ENCODE assay signal across 12 cellular contexts in genomic region chr3:51375571-51375970, GRCh38. TPM values are rescaled to one million over a fixed set of nuclear protein-coding genes. Genes with fewer than 3 reads are reported as not detected.
DNase-seq lines count a peak whose midpoint lies in the region; TF ChIP-seq lines count a peak whose summit lies in the region.
"Had no signal": no experiment of that assay in that cellular context is flagged by ENCODE, and none has a peak within 500 bp of the region (broad histone marks: within the 10 kb centered on the region; RNA-seq: fewer than 3 reads in every experiment).

No MANE protein-coding gene starts in this region.

- TF ChIP-seq CTCF in neural crest cell (conservative IDR thresholded peaks at IDR 0.05) (no peak), Calu3 (IDR thresholded peaks at IDR 0.05; ENCODE audit: unreplicated experiment) (no peak)

- intact Hi-C loops in Calu3 (cut with micrococcal nuclease; ENCODE audit: unreplicated experiment) = no loop called here

- H3K27me3 Mint-ChIP-seq in neural crest cell (ENCODE audit: low read depth) = no peaks in the 10 kb centered on the region
- peaks cover 79% of the 10 kb centered on the region for H3K27me3 Mint-ChIP-seq in Calu3 (ENCODE audit: unreplicated experiment)

- H3K9me3 Mint-ChIP-seq in neural crest cell = no peaks in the 10 kb centered on the region
- no peaks in the 10 kb centered on the region for H3K9me3 Mint-ChIP-seq in Calu3 (ENCODE audit: low read depth, unreplicated experiment)
- H3K9me3 Mint-ChIP-seq: CD8-positive, alpha-beta memory T cell; HFFc6; IgD-negative memory B cell had no signal

- CTCF ChIA-PET in Calu3 (lab: Charles Lee) = no interaction called here

- no TSS peak for BruUV-seq in Calu3 (replicated peaks; lab: Mats Ljungman, UMichigan)

- H3K4me3 Mint-ChIP-seq in neural crest cell (no peak overlapping the region), Calu3 (ENCODE audit: low read depth, unreplicated experiment) (no peak overlapping the region)
- H3K4me3 Mint-ChIP-seq: CD8-positive, alpha-beta memory T cell; HFFc6; IgD-negative memory B cell had no signal

- H3K4me1 Mint-ChIP-seq in neural crest cell (no peaks in the 10 kb centered on the region), Calu3 (ENCODE audit: low read depth, unreplicated experiment) (no peaks in the 10 kb centered on the region)

- DNase-seq in activated CD4-positive, CD25-positive, alpha-beta regulatory T cell treated with anti-CD3 and anti-CD28 coated beads, Interleukin-2, amount 50 U/mL, for 72 hours = peak; percentile 12
- DNase-seq in activated CD4-positive, CD25-positive, alpha-beta regulatory T cell (lab: John Stamatoyannopoulos, UW) = no peak
- DNase-seq in cerebellar cortex (ENCODE audit: low spot score) = peak; percentile 77
- no peak for DNase-seq in neural crest cell (ENCODE audit: low read depth, low spot score)
- DNase-seq in GM03348 (ENCODE audit: low spot score) = no peak
- DNase-seq in activated CD8-positive, alpha-beta memory T cell treated with anti-CD3 and anti-CD28 coated beads, Interleukin-2, amount 50 U/mL, for 4 hours = no peak
- DNase-seq in Calu3 = no peak
- DNase-seq: CD8-positive, alpha-beta memory T cell; DMS 273 treated with DMSO at 0.1 percent for 48 hours; HCEC 1CT; HFFc6 had no signal

- H3K36me3 Mint-ChIP-seq in neural crest cell (ENCODE audit: low read depth) (no peaks in the 10 kb centered on the region), Calu3 (ENCODE audit: insufficient read depth, unreplicated experiment) (no peaks in the 10 kb centered on the region)
- H3K36me3 Mint-ChIP-seq: CD8-positive, alpha-beta memory T cell had no signal

- H3K27ac Mint-ChIP-seq in neural crest cell (ENCODE audit: unreplicated experiment) (peak overlapping the region; percentile 73), Calu3 (ENCODE audit: unreplicated experiment) (no peak overlapping the region)
- H3K27ac Mint-ChIP-seq: HFFc6, IgD-negative memory B cell had no signal

RNA-seq across cellular contexts. Expression of gene MANF, which starts 9.5 kb away (rescaled TPM):
- 114 TPM in 2 replicates for total RNA-seq in neural crest cell
- total RNA-seq in Calu3 (2022) = 140 and 176 TPM in 2 replicates

RNA-seq across cellular contexts. Expression of gene RBM15B, which starts 15.5 kb away (rescaled TPM):
- total RNA-seq in neural crest cell (78.8 and 79.4 TPM in 2 replicates), Calu3 (2022) (40.6 and 43.8 TPM in 2 replicates)

Comparison
In these comparisons a context has a peak if more than half of its experiments do, and no peak if none do; other contexts are left out.
1. DNase-seq: peak in activated CD4-positive, CD25-positive, alpha-beta regulatory T cell treated with anti-CD3 and anti-CD28 coated beads, Interleukin-2, amount 50 U/mL, for 72 hours (single experiment) and cerebellar cortex (single experiment); none in activated CD4-positive, CD25-positive, alpha-beta regulatory T cell (0 of 4), neural crest cell (single experiment), GM03348 (single experiment), activated CD8-positive, alpha-beta memory T cell treated with anti-CD3 and anti-CD28 coated beads, Interleukin-2, amount 50 U/mL, for 4 hours (single experiment) and Calu3 (single experiment).